16 cellular contexts compared by ENCODE assay signal in genomic region chr5:39670391-39670790, GRCh38.
DNase-seq lines count a peak whose midpoint lies in the region; ATAC-seq and TF ChIP-seq lines count a peak whose summit lies in the region.
"Had no signal": no experiment of that assay in that cellular context is flagged by ENCODE, and none has a peak within 500 bp of the region (broad histone marks: within the 10 kb centered on the region; RNA-seq: fewer than 3 reads in every experiment).

No MANE protein-coding gene starts in this region.

- no peaks in the 10 kb centered on the region for H3K9me3 ChIP-seq in subcutaneous abdominal adipose tissue (ENCODE audit: control insufficient read depth in 5 of 5, low read length in 5 of 5)
- H3K9me3 ChIP-seq: Caco-2 had no signal

- POLR2A ChIA-PET in naive thymus-derived CD8-positive, alpha-beta T cell (lab: Charles Lee) = no interaction called here

- no peak overlapping the region for H3K4me3 Mint-ChIP-seq in mesothelial cell of epicardium
- no peak overlapping the region for H3K4me3 Mint-ChIP-seq in naive thymus-derived CD8-positive, alpha-beta T cell
- H3K4me3 Mint-ChIP-seq: CD8-positive, alpha-beta memory T cell had no signal

- no peak overlapping the region for H3K9ac ChIP-seq in subcutaneous abdominal adipose tissue (ENCODE audit: low read length in 5 of 5)
- H3K9ac ChIP-seq: BLaER1 had no signal

- H3K36me3 ChIP-seq in H7 (replicated peaks; ENCODE audit: control insufficient read depth, insufficient read depth, low read length) (no peaks in the 10 kb centered on the region), subcutaneous abdominal adipose tissue (ENCODE audit: control insufficient read depth in 5 of 5, insufficient read depth in 5 of 5, low read length in 5 of 5) (no peaks in the 10 kb centered on the region)
- H3K36me3 ChIP-seq: BLaER1 had no signal

- peak overlapping the region; percentile 29; the same call in 1 of the 2 replicates for H3K27ac ChIP-seq in VCaP
- H3K27ac ChIP-seq in subcutaneous abdominal adipose tissue (ENCODE audit: low read depth, low read length) = peak overlapping the region; percentile 11
- H3K27ac ChIP-seq: BLaER1 had no signal

- DNase-seq in H7 (peak; percentile 20), mesothelial cell of epicardium (ENCODE audit: low spot score in 2 of 2, unreplicated experiment in 2 of 2) (no peak)
- no peak for DNase-seq in naive thymus-derived CD8-positive, alpha-beta T cell
- DNase-seq in activated naive CD4-positive, alpha-beta T cell treated with anti-CD3 and anti-CD28 coated beads, Interleukin-2, amount 50 U/mL, for 16 hours = no peak
- DNase-seq: 8988T; AML-193; Caco-2; CD8-positive, alpha-beta memory T cell; DND-41; GDM1; IMR-90; KBM-7 had no signal

- no peak for ATAC-seq in naive thymus-derived CD8-positive, alpha-beta T cell
- ATAC-seq in GM21723 (IDR thresholded peaks at IDR 0.05; ENCODE audit: unreplicated experiment) = no peak

- H3K4me3 ChIP-seq in H7 (ENCODE audit: insufficient read depth, low read depth, low read length) (no peak overlapping the region), subcutaneous abdominal adipose tissue (ENCODE audit: low read depth in 1 of 5, low read length in 5 of 5) (no peak overlapping the region)
- H3K4me3 ChIP-seq: BLaER1 had no signal

- peaks cover 14% of the 10 kb centered on the region for H3K9me3 Mint-ChIP-seq in mesothelial cell of epicardium
- no peaks in the 10 kb centered on the region for H3K9me3 Mint-ChIP-seq in naive thymus-derived CD8-positive, alpha-beta T cell
- H3K9me3 Mint-ChIP-seq: CD8-positive, alpha-beta memory T cell had no signal

- no peaks in the 10 kb centered on the region for H3K27me3 Mint-ChIP-seq in mesothelial cell of epicardium (ENCODE audit: low read depth)
- H3K27me3 Mint-ChIP-seq in naive thymus-derived CD8-positive, alpha-beta T cell = peaks cover 0 to 6% (median 4%) of the 10 kb centered on the region in 5 donors

- H3K36me3 Mint-ChIP-seq in mesothelial cell of epicardium = peaks cover 1% of the 10 kb centered on the region
- H3K36me3 Mint-ChIP-seq in naive thymus-derived CD8-positive, alpha-beta T cell = no peaks in the 10 kb centered on the region
- H3K36me3 Mint-ChIP-seq: CD8-positive, alpha-beta memory T cell had no signal

- TF ChIP-seq CTCF in VCaP (conservative IDR thresholded peaks at IDR 0.05) (no peak), mesothelial cell of epicardium (IDR thresholded peaks at IDR 0.05; ENCODE audit: unreplicated experiment) (no peak)

- no peaks in the 10 kb centered on the region for H3K27me3 ChIP-seq in H7 (ENCODE audit: control insufficient read depth, insufficient read depth, low read length)
- H3K27me3 ChIP-seq in subcutaneous abdominal adipose tissue (ENCODE audit: control insufficient read depth in 5 of 5, insufficient read depth in 4 of 5, low read length in 5 of 5) = no peaks in the 10 kb centered on the region
- H3K27me3 ChIP-seq: BLaER1 had no signal

- peak overlapping the region; percentile 86 for H3K27ac Mint-ChIP-seq in mesothelial cell of epicardium
- no peak overlapping the region for H3K27ac Mint-ChIP-seq in naive thymus-derived CD8-positive, alpha-beta T cell

- peaks cover 40% of the 10 kb centered on the region for H3K4me1 Mint-ChIP-seq in mesothelial cell of epicardium
- no peaks in the 10 kb centered on the region for H3K4me1 Mint-ChIP-seq in naive thymus-derived CD8-positive, alpha-beta T cell
- H3K4me1 Mint-ChIP-seq: CD8-positive, alpha-beta memory T cell had no signal

- peaks cover 0 to 39% (median 6%) of the 10 kb centered on the region in 5 donors for H3K4me1 ChIP-seq in subcutaneous abdominal adipose tissue (ENCODE audit: control insufficient read depth in 5 of 5, insufficient read depth in 5 of 5, low read length in 5 of 5)
- H3K4me1 ChIP-seq: BLaER1, Caco-2 had no signal
